In the genomic region with DNA sequence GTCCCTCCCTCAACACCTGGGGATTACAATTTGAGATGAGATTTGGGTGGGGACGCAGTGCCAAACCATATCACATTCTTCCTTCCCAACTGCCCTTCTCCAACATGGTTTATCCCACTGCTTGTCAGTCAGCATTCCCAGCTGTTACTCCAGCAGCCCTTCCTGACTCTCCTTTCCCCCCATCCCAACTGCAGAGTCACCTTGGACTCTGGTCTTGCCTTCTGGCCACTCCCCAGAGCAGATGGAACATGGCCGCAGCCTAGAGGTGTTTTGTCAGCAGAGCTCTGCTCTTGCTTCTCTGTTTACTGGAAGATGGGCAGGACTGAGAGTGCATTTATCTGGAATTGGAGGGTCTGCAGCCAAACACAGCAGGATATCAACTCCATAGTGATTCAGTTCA, we compare ENCODE assay signal across 31 cellular contexts.
"Had no signal": no experiment of that assay in that cellular context is flagged by ENCODE, and none has a peak within 500 bp of the region (broad histone marks: within the 10 kb centered on the region; RNA-seq: fewer than 3 reads in every experiment).

No MANE protein-coding gene starts in this region.

- H3K36me3 ChIP-seq: brain microvascular endothelial cell, esophagus muscularis mucosa, gastrocnemius medialis had no signal

- H3K9me3 ChIP-seq: esophagus muscularis mucosa, gastrocnemius medialis had no signal

- H3K27me3 ChIP-seq: brain microvascular endothelial cell, foreskin keratinocyte, gastrocnemius medialis had no signal

- H3K4me3 ChIP-seq: coronary artery, dorsolateral prefrontal cortex, esophagus muscularis mucosa, gastrocnemius medialis had no signal

- H3K27ac ChIP-seq: brain microvascular endothelial cell, coronary artery, dorsolateral prefrontal cortex, esophagus muscularis mucosa, foreskin keratinocyte, gastrocnemius medialis, VCaP had no signal

- H3K4me3 Mint-ChIP-seq: activated CD8-positive, alpha-beta T cell treated with anti-CD3 and anti-CD28 coated beads for 36 hours; activated naive CD8-positive, alpha-beta T cell; activated T-cell treated with anti-CD3 and anti-CD28 coated beads, Interleukin-2, amount 50 U/mL, for 4 hours; activated T-helper 17 cell treated with anti-CD3 and anti-CD28 coated beads, Interleukin-2, amount 50 U/mL, for 72 hours; central memory CD8-positive, alpha-beta T cell; dendritic cell treated with granulocyte-macrophage colony-stimulating factor and Interleukin-4, amounts not matched to agents 40 ng/mL and 50 ng/mL, for 4 days; WTC11 had no signal

- FAIRE-seq: astrocyte, bronchial epithelial cell had no signal

- H3K27ac Mint-ChIP-seq: activated CD8-positive, alpha-beta T cell treated with anti-CD3 and anti-CD28 coated beads for 36 hours; activated naive CD8-positive, alpha-beta T cell; activated T-helper 17 cell treated with anti-CD3 and anti-CD28 coated beads, Interleukin-2, amount 50 U/mL, for 72 hours; dendritic cell treated with granulocyte-macrophage colony-stimulating factor and Interleukin-4, amounts not matched to agents 40 ng/mL and 50 ng/mL, for 4 days; WTC11 had no signal

- H3K4me1 ChIP-seq: esophagus muscularis mucosa, foreskin keratinocyte, gastrocnemius medialis had no signal

- DNase-seq: activated CD4-positive, alpha-beta T cell treated with anti-CD3 and anti-CD28 coated beads for 1 hour; activated CD4-positive, alpha-beta T cell treated with anti-CD3 and anti-CD28 coated beads for 48 hours; activated CD4-positive, alpha-beta T cell treated with anti-CD3 and anti-CD28 coated beads, Interleukin-2, amount 50 U/mL, for 1 hour; activated CD4-positive, alpha-beta T cell treated with anti-CD3 and anti-CD28 coated beads, Interleukin-2, amount 50 U/mL, for 48 hours; activated CD8-positive, alpha-beta memory T cell treated with anti-CD3 and anti-CD28 coated beads for 24 hours; activated CD8-positive, alpha-beta T cell treated with anti-CD3 and anti-CD28 coated beads for 36 hours; activated effector memory CD4-positive, alpha-beta T cell treated with Interleukin-2 at 50 U/mL for 16 hours; activated gamma-delta T cell treated with Interleukin-2 at 50 U/mL for 16 hours; activated naive CD4-positive, alpha-beta T cell treated with anti-CD3 and anti-CD28 coated beads, Interleukin-2, amount 50 U/mL, for 16 hours; activated naive CD4-positive, alpha-beta T cell treated with Interleukin-2 at 50 U/mL for 16 hours; activated T-cell treated with anti-CD3 and anti-CD28 coated beads, Interleukin-2, amount 50 U/mL, for 4 hours; amniotic stem cell; anterior cingulate cortex; brain microvascular endothelial cell; dorsolateral prefrontal cortex; effector memory CD4-positive, alpha-beta T cell; erythroblast; foreskin keratinocyte; gastrocnemius medialis; glutamatergic neuron; T-helper 2 cell had no signal

- H3K9me3 Mint-ChIP-seq: activated CD8-positive, alpha-beta T cell treated with anti-CD3 and anti-CD28 coated beads for 36 hours; activated T-cell treated with anti-CD3 and anti-CD28 coated beads, Interleukin-2, amount 50 U/mL, for 4 hours; activated T-helper 17 cell treated with anti-CD3 and anti-CD28 coated beads, Interleukin-2, amount 50 U/mL, for 72 hours; central memory CD8-positive, alpha-beta T cell; dendritic cell treated with granulocyte-macrophage colony-stimulating factor and Interleukin-4, amounts not matched to agents 40 ng/mL and 50 ng/mL, for 4 days had no signal

- H3K36me3 Mint-ChIP-seq: activated naive CD8-positive, alpha-beta T cell had no signal

- H3K4me1 Mint-ChIP-seq: activated T-helper 17 cell treated with anti-CD3 and anti-CD28 coated beads, Interleukin-2, amount 50 U/mL, for 72 hours; central memory CD8-positive, alpha-beta T cell had no signal
